ENCODE assay signal across 8 cellular contexts in genomic region chr19:18193388-18194207, GRCh38. TPM values are rescaled to one million over a fixed set of nuclear protein-coding genes. Genes with fewer than 3 reads are reported as not detected.
DNase-seq lines count a peak whose midpoint lies in the region; ATAC-seq and TF ChIP-seq lines count a peak whose summit lies in the region.

No MANE protein-coding gene starts in this region.

- no peak for DNase-seq in Caco-2
- DNase-seq in ascending aorta (ENCODE audit: low spot score in 2 of 2), result no peak
- no peak for DNase-seq in left lobe of liver (ENCODE audit: low spot score)
- DNase-seq in thyroid gland, result no peak
- DNase-seq in NCI-H187 (lab: John Stamatoyannopoulos, UW), result no peak
- DNase-seq in dedifferentiated amniotic fluid mesenchymal stem cell (ENCODE audit: extremely low spot score), result no peak

- H3K4me1 ChIP-seq in Caco-2 (peaks cover 4% of the 10 kb centered on the region; the same call in 1 of the 2 replicates), ascending aorta (peaks cover 10 to 11% of the 10 kb centered on the region in 2 donors), thyroid gland (peaks cover 17 to 18% of the 10 kb centered on the region in 2 donors)

- CTCF ChIA-PET in Caco-2 (lab: Charles Lee), result interaction anchor here (0.6 to 2.2 kb wide), 12 partner anchors 11 to 192 kb away, joined by 3 to 16 read pairs (median 4); partner anchors contain the start of genes GDF15 and RAB3A

- H3K9me3 ChIP-seq in Caco-2 (no peaks in the 10 kb centered on the region), ascending aorta (no peaks in the 10 kb centered on the region), thyroid gland (no peaks in the 10 kb centered on the region)

- POLR2A ChIA-PET in Caco-2 (lab: Charles Lee), result interaction anchor here (0.6 to 2.2 kb wide), 8 partner anchors 9 to 192 kb away, joined by 3 to 15 read pairs (median 4); partner anchors contain the start of genes GDF15, JUND and RAB3A

- H3K27ac ChIP-seq in ascending aorta, result peak overlapping the region; percentile 80 to 90
- peak overlapping the region; percentile 14 to 78 (median 68) for H3K27ac ChIP-seq in thyroid gland

- H3K27me3 Mint-ChIP-seq in Caco-2 (ENCODE audit: insufficient read depth, unreplicated experiment), result no peaks in the 10 kb centered on the region

- H3K4me1 Mint-ChIP-seq in Caco-2 (ENCODE audit: low read depth, unreplicated experiment), result no peaks in the 10 kb centered on the region

- TSS peak; percentile 62 for BruUV-seq in Caco-2 (replicated peaks; lab: Mats Ljungman, UMichigan)

- no peak for TF ChIP-seq POLR2A in thyroid gland (IDR thresholded peaks at IDR 0.05)

- ATAC-seq in HG03439 (IDR thresholded peaks at IDR 0.05; ENCODE audit: unreplicated experiment) (peak; percentile 20), left lobe of liver (peak; percentile 4), GM18519 (IDR thresholded peaks at IDR 0.05; ENCODE audit: low FRiP score, unreplicated experiment) (no peak)

- TF ChIP-seq CTCF in Caco-2 (IDR thresholded peaks at IDR 0.05; ENCODE audit: insufficient read depth in 1 of 2, low read depth in 1 of 2, low read length in 1 of 2, severe bottlenecking in 1 of 2, unreplicated experiment in 1 of 2) (no peak), ascending aorta (IDR thresholded peaks at IDR 0.05) (no peak), thyroid gland (IDR thresholded peaks at IDR 0.05) (peak in 1 of 6 experiments; percentile 11)

- peaks cover 19% of the 10 kb centered on the region for H3K36me3 Mint-ChIP-seq in Caco-2 (ENCODE audit: insufficient read depth, unreplicated experiment)

- H3K4me3 ChIP-seq in Caco-2 (ENCODE audit: low read depth, low read length) (peak overlapping the region; percentile 77), ascending aorta (peak overlapping the region; percentile 84 to 96), thyroid gland (replicated peaks in 1 of 3) (peak overlapping the region; percentile 28 to 91 (median 32))

- H3K27me3 ChIP-seq in Caco-2 (replicated peaks; ENCODE audit: control insufficient read depth, insufficient read depth, low read length) (no peaks in the 10 kb centered on the region), ascending aorta (no peaks in the 10 kb centered on the region), thyroid gland (no peaks in the 10 kb centered on the region)

- H3K36me3 ChIP-seq in Caco-2 (ENCODE audit: control insufficient read depth, insufficient read depth, low read length) (no peaks in the 10 kb centered on the region; the same call in 1 of the 2 replicates), ascending aorta (peaks cover 0 to 17% of the 10 kb centered on the region in 2 donors), thyroid gland (peaks cover 0 to 11% of the 10 kb centered on the region in 2 donors)

- WGBS in thyroid gland, 2 donors, result 13 to 39% methylated on average over 9 to 28 of the region's 50 CpGs

- peak overlapping the region; percentile 69 for H3K27ac Mint-ChIP-seq in Caco-2 (ENCODE audit: unreplicated experiment)

- intact Hi-C loops in Caco-2 (cut with micrococcal nuclease; ENCODE audit: unreplicated experiment) (loop anchor here (1.0 to 2.0 kb wide), 2 partner anchors 31 to 135 kb away; no protein-coding TSS in a partner anchor), ascending aorta (cut with DNase I) (loop anchor here (1.0 to 5.0 kb wide), 2 partner anchors 11 to 134 kb away; partner anchors contain the start of gene RAB3A), thyroid gland (cut with DNase I) (no loop called here)

- peak overlapping the region; percentile 76 for H3K4me3 Mint-ChIP-seq in Caco-2 (ENCODE audit: unreplicated experiment)

- H3K9me3 Mint-ChIP-seq in Caco-2 (ENCODE audit: unreplicated experiment), result no peaks in the 10 kb centered on the region

RNA-seq across cellular contexts. Expression of gene MPV17L2, which starts 0.6 kb away (rescaled TPM):
- total RNA-seq in Caco-2 (2022), result 14.1 and 16.6 TPM in 2 replicates
- 9.5 TPM for total RNA-seq in ascending aorta
- total RNA-seq in left lobe of liver, result 8.6 TPM
- 10 to 100 TPM in 3 of 4 donors, 1 to 10 TPM in 1; 4.7 to 57.7 (median 29.3) TPM for total RNA-seq in thyroid gland

RNA-seq across cellular contexts. Expression of gene RAB3A, which starts 10.2 kb away (rescaled TPM):
- total RNA-seq in Caco-2 (2022) (2.3 and 3.9 TPM in 2 replicates), ascending aorta (12.3 TPM), left lobe of liver (2.1 TPM), thyroid gland (1 to 10 TPM in 2 of 4 donors, under 1 TPM in 1, not detected in 1; 0.40 to 2.5 (median 2.0) TPM)

RNA-seq across cellular contexts. Expression of gene IFI30, which starts 20.0 kb away (rescaled TPM):
- total RNA-seq in Caco-2 (2022), result 38.3 and 39.6 TPM in 2 replicates
- total RNA-seq in ascending aorta, result 35.1 TPM
- 57.6 TPM for total RNA-seq in left lobe of liver
- 10 to 100 TPM; 36.3 to 58.4 (median 40.1) TPM for total RNA-seq in thyroid gland

RNA-seq across cellular contexts. Expression of gene PDE4C, which starts 32.6 kb away (rescaled TPM):
- total RNA-seq in Caco-2 (2022) (0.36 and 0.46 TPM in 2 replicates), ascending aorta (not detected), left lobe of liver (0.60 TPM), thyroid gland (1 to 10 TPM in 1 of 4 donors, under 1 TPM in 2, not detected in 1; 0.27 to 1.4 (median 0.92) TPM)

RNA-seq across cellular contexts. Expression of gene PIK3R2, which starts 40.6 kb away (rescaled TPM):
- total RNA-seq in Caco-2 (2022) (34.3 and 37.8 TPM in 2 replicates), ascending aorta (43.1 TPM), left lobe of liver (14.8 TPM), thyroid gland (10 to 100 TPM; 14.4 to 33.0 (median 19.8) TPM)

Comparison
In these comparisons a context has a peak if more than half of its experiments do, and no peak if none do; other contexts are left out.
1. H3K4me3 ChIP-seq: peak in every context shown above with its lines; median percentile 90 in ascending aorta; 77 in Caco-2; 32 in thyroid gland.